ENCODE assay signal across 1 cellular context in genomic region chr7:96870934-96871333, GRCh38.
TF ChIP-seq lines count a peak whose summit lies in the region.

No MANE protein-coding gene starts in this region.

TF ChIP-seq in GM23338, 12 proteins besides CTCF, POLR2A, EP300 and RAD21 (continued from another document):
- TF ChIP-seq ETS1 (IDR thresholded peaks at IDR 0.05) (no peak), ZNF331 (CRISPR knock-in tag; IDR thresholded peaks at IDR 0.05; ENCODE audit: low read depth) (no peak), CREB1 (CRISPR knock-in tag; IDR thresholded peaks at IDR 0.05; ENCODE audit: low read depth) (no peak), STAT1 (IDR thresholded peaks at IDR 0.05; ENCODE audit: unreplicated experiment) (no peak), EZH2 (IDR thresholded peaks at IDR 0.05; ENCODE audit: low read depth, unreplicated experiment) (no peak), EZH2phosphoT487 (IDR thresholded peaks at IDR 0.05; ENCODE audit: unreplicated experiment) (no peak), POLR2AphosphoS5 (IDR thresholded peaks at IDR 0.05; ENCODE audit: low read depth) (no peak)
